8 cellular contexts compared by ENCODE assay signal in the genomic region with DNA sequence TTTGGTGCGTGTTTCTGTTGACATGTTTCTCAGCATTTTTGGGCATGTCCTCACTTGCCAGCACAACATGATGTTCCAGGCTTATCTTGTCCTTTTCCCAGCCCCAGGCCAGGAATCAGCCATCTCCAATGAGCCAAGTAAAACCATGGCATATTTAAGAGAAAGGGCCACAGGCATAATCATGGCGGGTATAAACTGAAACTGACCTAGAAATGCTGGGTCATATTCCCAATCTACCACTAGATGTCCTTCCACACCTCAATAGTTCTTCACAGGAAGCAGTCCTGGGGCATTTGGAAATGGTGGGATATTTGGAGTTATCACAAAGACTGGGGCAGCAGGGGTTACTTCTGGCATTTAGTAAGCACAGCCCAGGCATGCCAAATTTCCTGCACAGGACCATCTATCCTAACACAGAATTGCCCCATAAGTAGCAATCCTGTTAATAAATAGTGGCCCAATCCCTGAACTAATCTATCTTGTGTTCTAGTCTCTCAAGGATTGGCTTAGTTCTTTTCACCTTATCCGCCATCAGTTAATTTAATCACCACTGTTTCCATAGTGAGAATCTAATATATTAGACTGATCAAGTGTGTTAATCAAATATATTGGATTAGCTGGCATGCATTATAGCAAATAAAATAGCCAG.
DNase-seq lines count a peak whose midpoint lies in the region; ATAC-seq, FAIRE-seq and TF ChIP-seq lines count a peak whose summit lies in the region.

No MANE protein-coding gene starts in this region.

- H3K4me1 ChIP-seq in A549 (peaks cover 20% of the 10 kb centered on the region), adrenal gland (replicated peaks in 1 of 2) (peaks cover 0 to 7% of the 10 kb centered on the region in 2 donors)

- peak; percentile 87 for FAIRE-seq in A549 (lab: Jason Lieb, UNC)

- H3K27ac ChIP-seq in A549 (peak overlapping the region in 1 of 2 experiments; percentile 40; a peak in 2 of 6 replicates), adrenal gland (no peak overlapping the region)

- POLR2A ChIA-PET in A549 (lab: Yijun Ruan, JAX): no interaction called here

- intact Hi-C loops in adrenal gland (cut with DNase I): no loop called here

- WGBS in A549 (ENCODE audit: missing lambda C conversion rate): 66% methylated on average over 3 of the region's 3 CpGs
- WGBS in adrenal gland, 4 donors: 63 to 71% (median 65%) methylated on average over 3 of the region's 3 CpGs

- no peak overlapping the region for H3K4me3 ChIP-seq in A549
- H3K4me3 ChIP-seq in adrenal gland: no peak overlapping the region

- H3K9me3 ChIP-seq in A549 (no peaks in the 10 kb centered on the region), adrenal gland (replicated peaks in 1 of 3) (no peaks in the 10 kb centered on the region)

- no peaks in the 10 kb centered on the region for H3K27me3 ChIP-seq in adrenal gland

- TF ChIP-seq POLR2A in A549 (IDR thresholded peaks at IDR 0.05; ENCODE audit: low read length) (no peak), adrenal gland (IDR thresholded peaks at IDR 0.05) (no peak)

- TF ChIP-seq CTCF in A549 (IDR thresholded peaks at IDR 0.05) (peak; percentile 63), GM12874 (IDR thresholded peaks at IDR 0.05; ENCODE audit: insufficient read depth, low read depth, low read length) (peak; percentile 45), adrenal gland (IDR thresholded peaks at IDR 0.05) (peak; percentile 52 to 74 (median 66))

- DNase-seq in A549 (ENCODE audit: low read depth in 1 of 2, low spot score in 1 of 2) (peak; percentile 26 to 68), NCI-H1092 treated with DMSO at 0.1 percent for 48 hours (lab: John Stamatoyannopoulos, UW) (peak; percentile 68), adrenal gland (peak in 2 of 7 donors; percentile 20), kidney glomerular epithelial cell (lab: John Stamatoyannopoulos, UW) (peak; percentile 52)

- peak; percentile 79 to 93 for ATAC-seq in A549
- ATAC-seq in GM18498 (IDR thresholded peaks at IDR 0.05; ENCODE audit: unreplicated experiment): no peak
- no peak for ATAC-seq in HG03196 (IDR thresholded peaks at IDR 0.05; ENCODE audit: unreplicated experiment)
- no peak for ATAC-seq in HG02610 (IDR thresholded peaks at IDR 0.05; ENCODE audit: unreplicated experiment)

- H3K36me3 ChIP-seq in adrenal gland (replicated peaks in 1 of 2): no peaks in the 10 kb centered on the region

- CTCF ChIA-PET in A549 (lab: Yijun Ruan, JAX): interaction anchor here (0.7 to 1.5 kb wide), 4 partner anchors 14 to 1517 kb away, joined by 3 to 5 read pairs (median 4); no protein-coding TSS in a partner anchor

- H3K4me2 ChIP-seq in A549: 0 out of 3 replicates have a peak overlapping the region, but pooled peaks have one; percentile 23

- TF ChIP-seq RAD21 in A549 (conservative IDR thresholded peaks at IDR 0.05 in 1 of 2, IDR thresholded peaks at IDR 0.05 in 1 of 2): peak; percentile 73 to 75

- no peak for TF ChIP-seq EP300 in A549 (IDR thresholded peaks at IDR 0.05)

TF ChIP-seq in A549, 52 proteins besides CTCF, POLR2A, EP300 and RAD21:
- TF ChIP-seq SMC3 (IDR thresholded peaks at IDR 0.05) (peak; percentile 66), E2F6 (IDR thresholded peaks at IDR 0.05; ENCODE audit: borderline replicate concordance, low read depth) (no peak), BHLHE40 (IDR thresholded peaks at IDR 0.05; ENCODE audit: low read depth, low read length) (no peak), FOSB (CRISPR knock-in tag; IDR thresholded peaks at IDR 0.05) (no peak), MAX (IDR thresholded peaks at IDR 0.05) (no peak), ZSCAN20 (CRISPR knock-in tag; IDR thresholded peaks at IDR 0.05) (no peak), CBX8 (IDR thresholded peaks at IDR 0.05) (no peak)

Comparison
In these comparisons a context has a peak if more than half of its experiments do, and no peak if none do; other contexts are left out.
1. ATAC-seq: peak in A549 (2 of 2); none in GM18498 (single experiment), HG03196 (single experiment) and HG02610 (single experiment).
2. Peak in every context shown above with its lines, with median percentiles within 50 percentile points of each other: CTCF ChIP-seq.